In genomic region chr17:43024407-43025289, GRCh38 we compare ENCODE assay signal across 1 cellular context.
TF ChIP-seq lines count a peak whose summit lies in the region.

TSS of gene RND2 (plus strand) at chr17:43025231. CDS start at chr17:43025348, 117 bp downstream.

TF ChIP-seq in WTC11, 78 proteins besides CTCF, POLR2A, EP300 and RAD21 (continued from another document):
- TF ChIP-seq ARID4B (CRISPR knock-in tag; IDR thresholded peaks at IDR 0.05; ENCODE audit: borderline replicate concordance) (peak; percentile 89; the same call in 1 of the 2 replicates), ELF4 (CRISPR knock-in tag; IDR thresholded peaks at IDR 0.05; ENCODE audit: low read depth) (no peak), ZBTB21 (CRISPR knock-in tag; IDR thresholded peaks at IDR 0.05; ENCODE audit: borderline replicate concordance) (no peak; the same call in 1 of the 2 replicates), ETV6 (CRISPR knock-in tag; IDR thresholded peaks at IDR 0.05) (peak; percentile 84), FOXK1 (CRISPR knock-in tag; IDR thresholded peaks at IDR 0.05) (no peak), MLX (CRISPR knock-in tag; IDR thresholded peaks at IDR 0.05) (no peak), ATF1 (CRISPR knock-in tag; IDR thresholded peaks at IDR 0.05) (no peak), MAX (CRISPR knock-in tag; IDR thresholded peaks at IDR 0.05) (peak; percentile 30), ZNF263 (CRISPR knock-in tag; IDR thresholded peaks at IDR 0.05; ENCODE audit: low read depth) (no peak), CBFB (CRISPR knock-in tag; IDR thresholded peaks at IDR 0.05; ENCODE audit: low read depth) (no peak), GTF2I (CRISPR knock-in tag; conservative IDR thresholded peaks at IDR 0.05) (no peak), ZSCAN18 (CRISPR knock-in tag; IDR thresholded peaks at IDR 0.05) (no peak), GABPB1 (CRISPR knock-in tag; IDR thresholded peaks at IDR 0.05) (peak; percentile 74)
